Comparison of ENCODE assay signal across 15 cellular contexts in the genomic region with DNA sequence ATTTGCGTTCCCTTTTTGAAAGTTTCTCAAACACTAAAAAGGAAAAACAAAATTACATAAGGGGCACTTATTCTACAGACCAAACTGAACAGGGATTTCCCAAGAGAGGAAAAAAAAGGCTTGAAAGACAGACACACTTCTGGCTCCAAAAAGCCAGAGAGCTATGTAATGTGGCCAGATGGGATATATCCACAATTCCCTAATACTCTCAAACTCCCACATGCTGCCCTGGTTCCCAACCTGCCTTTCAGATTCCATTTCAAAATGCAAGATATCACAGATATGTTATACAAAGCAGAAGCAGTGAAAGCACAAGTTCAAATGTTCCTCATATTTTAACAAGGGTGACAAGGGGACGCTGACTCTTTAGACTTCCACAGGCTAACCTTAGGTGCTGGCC. TPM values are rescaled to one million over a fixed set of nuclear protein-coding genes. Genes with fewer than 3 reads are reported as not detected.
DNase-seq lines count a peak whose midpoint lies in the region; ATAC-seq and TF ChIP-seq lines count a peak whose summit lies in the region.
"Had no signal": no experiment of that assay in that cellular context is flagged by ENCODE, and none has a peak within 500 bp of the region (broad histone marks: within the 10 kb centered on the region; RNA-seq: fewer than 3 reads in every experiment).

No MANE protein-coding gene starts in this region.

- peak overlapping the region; percentile 62 for H3K4me3 Mint-ChIP-seq in osteocyte (ENCODE audit: unreplicated experiment)
- no peak overlapping the region for H3K4me3 Mint-ChIP-seq in activated naive CD4-positive, alpha-beta T cell treated with anti-CD3 and anti-CD28 coated beads, Interleukin-2, amount 10 ng/mL, durations not matched to agents 7 days and 5 days
- H3K4me3 Mint-ChIP-seq: T-helper 17 cell had no signal

- no peak for TF ChIP-seq CTCF in heart right ventricle (IDR thresholded peaks at IDR 0.05)
- TF ChIP-seq CTCF in osteocyte (IDR thresholded peaks at IDR 0.05): no peak
- no peak for TF ChIP-seq CTCF in gastrocnemius medialis (IDR thresholded peaks at IDR 0.05 in 4 of 5, conservative IDR thresholded peaks at IDR 0.05 in 1 of 5)
- no peak for TF ChIP-seq CTCF in esophagus squamous epithelium (IDR thresholded peaks at IDR 0.05)

- H3K4me1 Mint-ChIP-seq in osteocyte (ENCODE audit: unreplicated experiment): peaks cover 12% of the 10 kb centered on the region
- H3K4me1 Mint-ChIP-seq in activated naive CD4-positive, alpha-beta T cell treated with anti-CD3 and anti-CD28 coated beads, Interleukin-2, amount 10 ng/mL, durations not matched to agents 7 days and 5 days: peaks cover 15% of the 10 kb centered on the region

- H3K9me3 ChIP-seq in BLaER1 (no peaks in the 10 kb centered on the region), heart right ventricle (no peaks in the 10 kb centered on the region), gastrocnemius medialis (no peaks in the 10 kb centered on the region), esophagus squamous epithelium (no peaks in the 10 kb centered on the region)

- intact Hi-C loops in heart right ventricle (cut with DNase I) (loop anchor here in 1 of 10 donors (2.0 to 5.0 kb wide), 2 partner anchors 14 to 42 kb away; no protein-coding TSS in a partner anchor), gastrocnemius medialis (cut with DNase I; ENCODE audit: low total_unique reads) (no loop called here), esophagus squamous epithelium (cut with DNase I) (no loop called here)

- peak overlapping the region; percentile 96 for H3K4me2 ChIP-seq in BLaER1

- peak overlapping the region; percentile 85 for H3K27ac ChIP-seq in BLaER1
- H3K27ac ChIP-seq in heart right ventricle: peak overlapping the region in 6 of 10 donors; percentile 77 to 88 (median 82)
- no peak overlapping the region for H3K27ac ChIP-seq in gastrocnemius medialis
- H3K27ac ChIP-seq in esophagus squamous epithelium: peak overlapping the region in 1 of 4 donors; percentile 25

- peak; percentile 50 for DNase-seq in NCI-H82 (lab: John Stamatoyannopoulos, UW)
- no peak for DNase-seq in heart right ventricle
- DNase-seq in osteocyte (ENCODE audit: extremely low spot score, unreplicated experiment): no peak
- no peak for DNase-seq in gastrocnemius medialis
- no peak for DNase-seq in activated naive CD4-positive, alpha-beta T cell treated with anti-CD3 and anti-CD28 coated beads, Interleukin-2, amount 10 ng/mL, durations not matched to agents 7 days and 5 days
- DNase-seq in OCI-M2 (lab: John Stamatoyannopoulos, UW; ENCODE audit: unreplicated experiment): no peak
- no peak for DNase-seq in esophagus squamous epithelium (lab: John Stamatoyannopoulos, UW)
- DNase-seq: activated CD4-positive, alpha-beta T cell treated with anti-CD3 and anti-CD28 coated beads, Interleukin-2, amount 10 ng/mL, durations not matched to agents 7 days and 5 days; activated T-cell treated with anti-CD3 and anti-CD28 coated beads, Interleukin-2, amount 50 U/mL, for 4 hours; naive thymus-derived CD8-positive, alpha-beta T cell; NCI-H1092; NCI-H226; T-helper 17 cell had no signal

- H3K27me3 Mint-ChIP-seq in osteocyte (ENCODE audit: unreplicated experiment): peaks cover 2% of the 10 kb centered on the region
- H3K27me3 Mint-ChIP-seq in activated naive CD4-positive, alpha-beta T cell treated with anti-CD3 and anti-CD28 coated beads, Interleukin-2, amount 10 ng/mL, durations not matched to agents 7 days and 5 days: peaks cover 78% of the 10 kb centered on the region

- peak overlapping the region; percentile 87 for H3K9ac ChIP-seq in BLaER1

- TF ChIP-seq POLR2A in gastrocnemius medialis (IDR thresholded peaks at IDR 0.05) (no peak), esophagus squamous epithelium (IDR thresholded peaks at IDR 0.05) (no peak)

- no peaks in the 10 kb centered on the region for H3K9me3 Mint-ChIP-seq in osteocyte (ENCODE audit: unreplicated experiment)
- no peaks in the 10 kb centered on the region for H3K9me3 Mint-ChIP-seq in activated naive CD4-positive, alpha-beta T cell treated with anti-CD3 and anti-CD28 coated beads, Interleukin-2, amount 10 ng/mL, durations not matched to agents 7 days and 5 days
- H3K9me3 Mint-ChIP-seq: activated CD4-positive, alpha-beta T cell treated with anti-CD3 and anti-CD28 coated beads, Interleukin-2, amount 10 ng/mL, durations not matched to agents 7 days and 5 days; activated T-cell treated with anti-CD3 and anti-CD28 coated beads, Interleukin-2, amount 50 U/mL, for 4 hours; naive thymus-derived CD8-positive, alpha-beta T cell had no signal

- no peaks in the 10 kb centered on the region for H4K20me1 ChIP-seq in BLaER1

- no peak overlapping the region for H3K27ac Mint-ChIP-seq in osteocyte (ENCODE audit: unreplicated experiment)
- no peak overlapping the region for H3K27ac Mint-ChIP-seq in activated naive CD4-positive, alpha-beta T cell treated with anti-CD3 and anti-CD28 coated beads, Interleukin-2, amount 10 ng/mL, durations not matched to agents 7 days and 5 days
- H3K27ac Mint-ChIP-seq: activated CD4-positive, alpha-beta T cell treated with anti-CD3 and anti-CD28 coated beads, Interleukin-2, amount 10 ng/mL, durations not matched to agents 7 days and 5 days; naive thymus-derived CD8-positive, alpha-beta T cell; T-helper 17 cell had no signal

- H3K4me3 ChIP-seq in BLaER1 (peak overlapping the region; percentile 87), heart right ventricle (peak overlapping the region in 7 of 10 donors; percentile 10 to 78 (median 67)), gastrocnemius medialis (no peak overlapping the region), esophagus squamous epithelium (peak overlapping the region in 2 of 4 donors; percentile 29 to 62)
- H3K4me3 ChIP-seq: GM12878 had no signal

- H3K36me3 Mint-ChIP-seq in osteocyte (ENCODE audit: unreplicated experiment): no peaks in the 10 kb centered on the region
- no peaks in the 10 kb centered on the region for H3K36me3 Mint-ChIP-seq in activated naive CD4-positive, alpha-beta T cell treated with anti-CD3 and anti-CD28 coated beads, Interleukin-2, amount 10 ng/mL, durations not matched to agents 7 days and 5 days
- H3K36me3 Mint-ChIP-seq: naive thymus-derived CD8-positive, alpha-beta T cell had no signal

- no peaks in the 10 kb centered on the region for H3K36me3 ChIP-seq in BLaER1
- H3K36me3 ChIP-seq in heart right ventricle: no peaks in the 10 kb centered on the region
- no peaks in the 10 kb centered on the region for H3K36me3 ChIP-seq in gastrocnemius medialis
- no peaks in the 10 kb centered on the region for H3K36me3 ChIP-seq in esophagus squamous epithelium

- ATAC-seq in heart right ventricle (peak in 2 of 8 donors; percentile 12 to 35), gastrocnemius medialis (no peak)
- ATAC-seq: activated T-cell treated with anti-CD3 and anti-CD28 coated beads, Interleukin-2, amount 50 U/mL, for 4 hours; GM12878; naive thymus-derived CD8-positive, alpha-beta T cell; T-helper 17 cell had no signal

- in situ Hi-C loops in gastrocnemius medialis (cut with MboI; ENCODE audit: low sequenced_read_pairs in 4 of 4): no loop called here

- 73 to 77% methylated on average over 2 of the region's 2 CpGs for WGBS in heart right ventricle, 2 donors
- 66 to 91% methylated on average over 2 of the region's 2 CpGs for WGBS in esophagus squamous epithelium, 2 donors

- H3K4me1 ChIP-seq in BLaER1: peaks cover 83% of the 10 kb centered on the region
- H3K4me1 ChIP-seq in heart right ventricle: peaks cover 0 to 51% (median 24%) of the 10 kb centered on the region in 9 donors
- H3K4me1 ChIP-seq in gastrocnemius medialis: peaks cover 0 to 12% of the 10 kb centered on the region in 2 donors
- peaks cover 4 to 32% (median 18%) of the 10 kb centered on the region in 3 donors for H3K4me1 ChIP-seq in esophagus squamous epithelium

- CTCF ChIA-PET in activated naive CD4-positive, alpha-beta T cell treated with anti-CD3 and anti-CD28 coated beads, Interleukin-2, amount 10 ng/mL, durations not matched to agents 7 days and 5 days (lab: Charles Lee): no interaction called here

- no peaks in the 10 kb centered on the region for H3K27me3 ChIP-seq in BLaER1
- peaks cover 0 to 28% (median 0%) of the 10 kb centered on the region in 7 donors for H3K27me3 ChIP-seq in heart right ventricle
- no peaks in the 10 kb centered on the region for H3K27me3 ChIP-seq in gastrocnemius medialis
- H3K27me3 ChIP-seq in esophagus squamous epithelium: peaks cover 0 to 30% (median 0%) of the 10 kb centered on the region in 4 donors

RNA-seq across cellular contexts. Expression of a gene that starts 1.5 kb away (rescaled TPM):
- total RNA-seq in heart right ventricle (10 to 100 TPM in 9 of 10 donors, 1 to 10 TPM in 1; 9.5 to 31.0 (median 17.7) TPM), osteocyte (0.52 and 1.3 TPM in 2 replicates), gastrocnemius medialis (1 to 10 TPM in 3 of 4 donors, under 1 TPM in 1; 0.29 to 3.6 (median 1.7) TPM), esophagus squamous epithelium (10 to 100 TPM; 37.5 to 66.2 (median 62.5) TPM)
- polyA plus RNA-seq in heart right ventricle: 1 to 10 TPM; 4.1 to 7.8 TPM

Comparison
In these comparisons a context has a peak if more than half of its experiments do, and no peak if none do; other contexts are left out.
1. H3K27ac ChIP-seq: peak in BLaER1 (single experiment) and heart right ventricle (6 of 10); none in gastrocnemius medialis (0 of 4).
2. H3K4me3 ChIP-seq: peak in BLaER1 (single experiment) and heart right ventricle (7 of 10); none in gastrocnemius medialis (0 of 4).